18 cellular contexts compared by ENCODE assay signal in genomic region chr20:62849431-62849830, GRCh38. TPM values are rescaled to one million over a fixed set of nuclear protein-coding genes. Genes with fewer than 3 reads are reported as not detected.
DNase-seq lines count a peak whose midpoint lies in the region; ATAC-seq and TF ChIP-seq lines count a peak whose summit lies in the region.
"Had no signal": no experiment of that assay in that cellular context is flagged by ENCODE, and none has a peak within 500 bp of the region (broad histone marks: within the 10 kb centered on the region; RNA-seq: fewer than 3 reads in every experiment).

No MANE protein-coding gene starts in this region.

- H3K4me1 ChIP-seq in OCI-LY1 (ENCODE audit: insufficient read depth, low read length, severe bottlenecking): peaks cover 10% of the 10 kb centered on the region

- 0 out of 2 replicates have a peak overlapping the region, but pooled peaks have one; percentile 4 for H3K9ac ChIP-seq in OCI-LY1 (ENCODE audit: low read length)
- H3K9ac ChIP-seq: BLaER1 treated with 17β-estradiol and CSF1 and Interleukin-3, amounts not matched to agents 10 nM and 100 nM had no signal

- no peaks in the 10 kb centered on the region for H3K79me2 ChIP-seq in OCI-LY1 (ENCODE audit: insufficient read depth, low read length)

- intact Hi-C loops in dorsolateral prefrontal cortex (cut with DNase I): no loop called here

- H3F3A ChIP-seq in OCI-LY1 (ENCODE audit: insufficient read depth, low read length): no peaks in the 10 kb centered on the region

- H3K4me3 ChIP-seq in OCI-LY1 (ENCODE audit: low read depth, low read length, poor library complexity, severe bottlenecking) (no peak overlapping the region), dorsolateral prefrontal cortex (peak overlapping the region in 1 of 59 donors; percentile 37)
- H3K4me3 ChIP-seq: BLaER1 treated with 17β-estradiol and CSF1 and Interleukin-3, amounts not matched to agents 10 nM and 100 nM had no signal

- ATAC-seq in HG03135 (IDR thresholded peaks at IDR 0.05; ENCODE audit: unreplicated experiment) (no peak), HG03139 (IDR thresholded peaks at IDR 0.05; ENCODE audit: unreplicated experiment) (no peak)
- ATAC-seq: CD8-positive, alpha-beta T cell; HCT116 had no signal

- no peaks in the 10 kb centered on the region for H4K20me1 ChIP-seq in OCI-LY1 (ENCODE audit: insufficient read depth, low read length)

- DNase-seq in dorsolateral prefrontal cortex (no peak), substantia nigra (lab: John Stamatoyannopoulos, UW) (no peak), NCI-H1930 (lab: John Stamatoyannopoulos, UW) (no peak), kidney tubule cell (ENCODE audit: low spot score) (no peak)
- DNase-seq: Calu3; CD8-positive, alpha-beta T cell; DMS79 treated with DMSO at 0.1 percent for 48 hours; GF-D8; GOT3; H7; IMR-90 had no signal

- no peak overlapping the region for H2AFZ ChIP-seq in OCI-LY1 (ENCODE audit: low read length)

- no peaks in the 10 kb centered on the region for H3K9me2 ChIP-seq in OCI-LY1 (ENCODE audit: low read depth, low read length)

- no peaks in the 10 kb centered on the region for H3K9me3 ChIP-seq in OCI-LY1 (ENCODE audit: low read length)
- H3K9me3 ChIP-seq: BLaER1 treated with 17β-estradiol and CSF1 and Interleukin-3, amounts not matched to agents 10 nM and 100 nM had no signal

- no peak overlapping the region for H3K4me2 ChIP-seq in OCI-LY1 (ENCODE audit: low read length)
- H3K4me2 ChIP-seq: BLaER1 treated with 17β-estradiol and CSF1 and Interleukin-3, amounts not matched to agents 10 nM and 100 nM had no signal

- peaks cover 74% of the 10 kb centered on the region for H3K36me3 ChIP-seq in OCI-LY1 (ENCODE audit: insufficient read depth, low read length)

- H3K27me3 ChIP-seq in OCI-LY1 (ENCODE audit: insufficient read depth, low read length) (no peaks in the 10 kb centered on the region), dorsolateral prefrontal cortex (no peaks in the 10 kb centered on the region)
- H3K27me3 ChIP-seq: BLaER1 treated with 17β-estradiol and CSF1 and Interleukin-3, amounts not matched to agents 10 nM and 100 nM had no signal

- H3K27ac ChIP-seq in OCI-LY1 (ENCODE audit: low read depth, low read length, poor library complexity, severe bottlenecking): peak overlapping the region; percentile 76
- H3K27ac ChIP-seq in angular gyrus (ENCODE audit: low read depth, low read length): peak overlapping the region; percentile 97
- peak overlapping the region; percentile 6 to 99 (median 94) for H3K27ac ChIP-seq in dorsolateral prefrontal cortex
- peak overlapping the region; percentile 87 for H3K27ac ChIP-seq in substantia nigra (ENCODE audit: low read depth, low read length, poor library complexity, severe bottlenecking)
- H3K27ac ChIP-seq: BLaER1 treated with 17β-estradiol and CSF1 and Interleukin-3, amounts not matched to agents 10 nM and 100 nM; HL-60 had no signal

- TF ChIP-seq CTCF in OCI-LY1 (IDR thresholded peaks at IDR 0.05; ENCODE audit: low read length) (no peak), dorsolateral prefrontal cortex (IDR thresholded peaks at IDR 0.05 in 54 of 56, conservative IDR thresholded peaks at IDR 0.05 in 2 of 56; ENCODE audit: low read depth in 1 of 56, partially characterized antibody in 56 of 56) (no peak)

RNA-seq across cellular contexts. Expression of gene TCFL5, which starts 12.2 kb away (rescaled TPM):
- 10 to 100 TPM; 15.1 to 52.2 (median 27.7) TPM for total RNA-seq in dorsolateral prefrontal cortex

RNA-seq across cellular contexts. Expression of gene COL9A3, which starts 32.6 kb away (rescaled TPM):
- total RNA-seq in dorsolateral prefrontal cortex: 100 to 1,000 TPM in 8 of 120 experiments, 10 to 100 TPM in 112; 15.9 to 126 (median 44.6) TPM
- total RNA-seq: CD8-positive, alpha-beta T cell had no signal

RNA-seq across cellular contexts. Expression of gene OGFR, which starts 44.8 kb away (rescaled TPM):
- 100 to 1,000 TPM in 1 of 120 experiments, 10 to 100 TPM in 119; 40.5 to 100 (median 61.4) TPM for total RNA-seq in dorsolateral prefrontal cortex

RNA-seq across cellular contexts. Expression of gene MRGBP, which starts 53.2 kb away (rescaled TPM):
- 10 to 100 TPM in 44 of 120 experiments, 1 to 10 TPM in 76; 7.2 to 12.6 (median 9.5) TPM for total RNA-seq in dorsolateral prefrontal cortex
